In the genomic region with DNA sequence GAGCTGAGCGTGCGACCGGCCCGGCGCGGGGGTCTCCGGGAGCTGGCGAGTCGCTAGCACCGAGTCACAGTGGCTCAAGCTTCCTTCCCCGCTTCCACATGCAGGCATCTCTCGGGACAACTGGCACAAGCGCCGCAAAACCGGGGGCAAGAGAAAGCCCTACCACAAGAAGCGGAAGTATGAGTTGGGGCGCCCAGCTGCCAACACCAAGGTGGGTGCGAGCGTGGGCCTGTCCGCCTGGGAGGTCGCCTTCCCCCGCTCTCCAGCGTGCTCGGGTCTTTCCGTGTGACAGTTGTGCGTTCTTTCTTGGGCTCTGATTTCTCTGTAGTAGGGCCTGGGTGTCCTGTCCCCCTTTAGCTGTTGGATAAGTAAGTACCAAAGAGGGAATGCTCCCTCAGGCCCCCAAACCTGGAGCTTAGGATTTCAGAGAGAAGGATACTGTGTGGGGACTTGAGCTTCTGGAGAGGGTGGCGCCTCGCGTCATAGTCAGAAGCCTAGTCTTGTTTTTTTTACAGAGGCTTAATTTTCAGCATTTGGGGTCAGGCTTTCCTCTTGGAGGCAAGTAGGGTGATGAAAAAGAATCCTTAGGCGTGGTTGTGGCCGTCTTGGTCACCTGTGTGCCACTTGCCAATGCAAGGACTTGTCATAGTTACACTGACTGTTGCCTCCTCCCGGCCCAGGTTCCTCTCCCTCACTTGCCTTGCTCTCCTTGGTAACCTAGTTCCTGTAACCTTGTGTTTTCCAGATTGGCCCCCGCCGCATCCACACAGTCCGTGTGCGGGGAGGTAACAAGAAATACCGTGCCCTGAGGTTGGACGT, we compare ENCODE assay signal across 8 cellular contexts. TPM values are rescaled to one million over a fixed set of nuclear protein-coding genes. Genes with fewer than 3 reads are reported as not detected.
A peak's percentile ranks its signal among the peaks of the same experiment; 100 is the strongest.
DNase-seq lines count a peak whose midpoint lies in the region; ATAC-seq and TF ChIP-seq lines count a peak whose summit lies in the region.

No MANE protein-coding gene starts in this region.

- DNase-seq in UCSD-AML1 (lab: John Stamatoyannopoulos, UW; ENCODE audit: unreplicated experiment), result peak; percentile 52
- DNase-seq in upper lobe of right lung, result no peak
- DNase-seq in NCI-H1092 (lab: John Stamatoyannopoulos, UW), result no peak

- H3K27me3 ChIP-seq in duodenal mucosa (ENCODE audit: control insufficient read depth in 1 of 2, insufficient read depth in 2 of 2, low read length in 2 of 2) (no peaks in the 10 kb centered on the region), mucosa of stomach (ENCODE audit: control insufficient read depth, insufficient read depth, low read length) (no peaks in the 10 kb centered on the region), upper lobe of right lung (no peaks in the 10 kb centered on the region)

- peaks cover 11 to 45% of the 10 kb centered on the region in 2 donors for H3K36me3 ChIP-seq in duodenal mucosa (ENCODE audit: control insufficient read depth in 1 of 2, insufficient read depth in 2 of 2, low read length in 2 of 2)
- H3K36me3 ChIP-seq in mucosa of stomach (ENCODE audit: control insufficient read depth, insufficient read depth, low read length), result peaks cover 7% of the 10 kb centered on the region
- H3K36me3 ChIP-seq in upper lobe of right lung, result peaks cover 43% of the 10 kb centered on the region

- peak; percentile 27 for ATAC-seq in GM18502 (IDR thresholded peaks at IDR 0.05; ENCODE audit: poor library complexity, unreplicated experiment)
- ATAC-seq in HG02943 (IDR thresholded peaks at IDR 0.05; ENCODE audit: low read depth, unreplicated experiment), result peak; percentile 19
- peak; percentile 26 for ATAC-seq in upper lobe of right lung
- ATAC-seq in GM18861 (IDR thresholded peaks at IDR 0.05; ENCODE audit: unreplicated experiment), result no peak

- H3K4me1 ChIP-seq in duodenal mucosa (ENCODE audit: control insufficient read depth in 1 of 2, insufficient read depth in 2 of 2, low read length in 2 of 2), result peaks cover 21% of the 10 kb centered on the region in 2 donors
- peaks cover 13% of the 10 kb centered on the region for H3K4me1 ChIP-seq in mucosa of stomach (ENCODE audit: control insufficient read depth, insufficient read depth, low read length)
- peaks cover 26% of the 10 kb centered on the region for H3K4me1 ChIP-seq in upper lobe of right lung

- peak overlapping the region; percentile 68 for H3K27ac ChIP-seq in duodenal mucosa (ENCODE audit: low read depth, low read length)
- peak overlapping the region; percentile 98 for H3K27ac ChIP-seq in upper lobe of right lung

- H3K4me3 ChIP-seq in duodenal mucosa (ENCODE audit: low read depth in 1 of 2, low read length in 2 of 2) (peak overlapping the region; percentile 90 to 98), mucosa of stomach (ENCODE audit: low read length) (peak overlapping the region; percentile 87), upper lobe of right lung (peak overlapping the region; percentile 79)

- H3K9me3 ChIP-seq in duodenal mucosa (ENCODE audit: control insufficient read depth in 1 of 2, low read length in 2 of 2) (no peaks in the 10 kb centered on the region), mucosa of stomach (ENCODE audit: control insufficient read depth, low read length) (no peaks in the 10 kb centered on the region), upper lobe of right lung (no peaks in the 10 kb centered on the region)

- intact Hi-C loops in upper lobe of right lung (cut with DNase I), result no loop called here

- H3K9ac ChIP-seq in duodenal mucosa (ENCODE audit: low read depth in 1 of 2, low read length in 2 of 2) (peak overlapping the region; percentile 83 to 99), mucosa of stomach (ENCODE audit: low read length) (peak overlapping the region; percentile 92)

- TF ChIP-seq CTCF in upper lobe of right lung (IDR thresholded peaks at IDR 0.05), result no peak

RNA-seq across cellular contexts. Expression of a gene that starts 0.8 kb away (rescaled TPM):
- 1,338 TPM for total RNA-seq in upper lobe of right lung

RNA-seq across cellular contexts. Expression of a gene that starts 11.8 kb away (rescaled TPM):
- total RNA-seq in upper lobe of right lung, result not detected

RNA-seq across cellular contexts. Expression of a gene that starts 24.0 kb away (rescaled TPM):
- 38.8 TPM for total RNA-seq in upper lobe of right lung

RNA-seq across cellular contexts. Expression of a gene that starts 31.0 kb away (rescaled TPM):
- not detected for total RNA-seq in upper lobe of right lung

RNA-seq across cellular contexts. Expression of a gene that starts 32.2 kb away (rescaled TPM):
- 9.2 TPM for total RNA-seq in upper lobe of right lung
